Comparison of ENCODE assay signal across 22 cellular contexts in the genomic region with DNA sequence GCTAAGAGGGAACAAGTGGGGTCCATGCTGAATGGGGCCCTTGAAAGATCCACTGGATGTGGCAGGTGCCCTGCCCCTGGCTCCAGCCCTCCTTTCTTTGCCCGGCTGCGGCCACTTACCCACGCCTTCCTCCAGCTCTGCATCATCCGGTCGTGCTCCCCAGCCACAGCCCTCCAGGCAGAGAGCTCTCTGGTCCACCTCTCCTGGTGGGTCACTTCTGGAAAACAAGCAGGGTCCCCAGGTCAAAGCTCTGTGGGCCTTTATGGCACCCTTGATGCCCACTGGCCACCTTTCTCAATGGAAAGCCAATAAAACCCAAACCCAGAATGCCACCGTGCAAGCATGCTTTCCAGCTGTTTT. TPM values are rescaled to one million over a fixed set of nuclear protein-coding genes. Genes with fewer than 3 reads are reported as not detected.
DNase-seq lines count a peak whose midpoint lies in the region; ATAC-seq, FAIRE-seq and TF ChIP-seq lines count a peak whose summit lies in the region.
"Had no signal": no experiment of that assay in that cellular context is flagged by ENCODE, and none has a peak within 500 bp of the region (broad histone marks: within the 10 kb centered on the region; RNA-seq: fewer than 3 reads in every experiment).

No MANE protein-coding gene starts in this region.

- no peaks in the 10 kb centered on the region for H3K9me3 ChIP-seq in T-helper 17 cell (ENCODE audit: control insufficient read depth, low read length, poor library complexity, severe bottlenecking)
- no peaks in the 10 kb centered on the region for H3K9me3 ChIP-seq in kidney (ENCODE audit: control insufficient read depth in 1 of 2, low read length in 2 of 2)
- no peaks in the 10 kb centered on the region for H3K9me3 ChIP-seq in small intestine (ENCODE audit: control insufficient read depth, low read depth)
- H3K9me3 ChIP-seq: BLaER1 treated with 17β-estradiol and CSF1 and Interleukin-3, amounts not matched to agents 10 nM and 100 nM had no signal

- 86 to 94% (median 90%) methylated on average over 6 of the region's 6 CpGs for WGBS in small intestine, 3 donors

- no peak overlapping the region for H3K27ac ChIP-seq in kidney (ENCODE audit: low read depth in 2 of 2, low read length in 2 of 2)
- H3K27ac ChIP-seq in small intestine (ENCODE audit: low read depth in 1 of 2, low read length in 1 of 2) = no peak overlapping the region
- H3K27ac ChIP-seq: BLaER1 treated with 17β-estradiol and CSF1 and Interleukin-3, amounts not matched to agents 10 nM and 100 nM had no signal

- FAIRE-seq in kidney (lab: Jason Lieb, UNC) (no peak), small intestine (lab: Jason Lieb, UNC) (no peak)
- FAIRE-seq: A204.1, GM12891, GM18507, H1, HepG2, RCC 7860 had no signal

- no peak for TF ChIP-seq CTCF in kidney (IDR thresholded peaks at IDR 0.05; ENCODE audit: borderline replicate concordance, extremely low read depth, insufficient read depth)

- no peak overlapping the region for H3K4me3 Mint-ChIP-seq in activated T-cell treated with anti-CD3 and anti-CD28 coated beads, Interleukin-2, amount 50 U/mL, for 24 hours
- no peak overlapping the region for H3K4me3 Mint-ChIP-seq in T-helper 17 cell
- H3K4me3 Mint-ChIP-seq in stimulated activated naive B cell treated with anti-CD40 and anti-IgM and Interleukin-4, amounts not matched to agents 10 μg/mL and 1 μg/mL and 100 μg/mL, for 72 hours = no peak overlapping the region
- no peak overlapping the region for H3K4me3 Mint-ChIP-seq in stimulated activated memory B cell treated with anti-CD40 and anti-IgM and Interleukin-4, amounts not matched to agents 10 μg/mL and 1 μg/mL and 100 μg/mL, for 72 hours

- H3K27ac Mint-ChIP-seq in activated T-cell treated with anti-CD3 and anti-CD28 coated beads, Interleukin-2, amount 50 U/mL, for 24 hours = peak overlapping the region; percentile 80
- peak overlapping the region; percentile 76 for H3K27ac Mint-ChIP-seq in T-helper 17 cell
- peak overlapping the region; percentile 89 for H3K27ac Mint-ChIP-seq in stimulated activated naive B cell treated with anti-CD40 and anti-IgM and Interleukin-4, amounts not matched to agents 10 μg/mL and 1 μg/mL and 100 μg/mL, for 72 hours
- H3K27ac Mint-ChIP-seq in stimulated activated memory B cell treated with anti-CD40 and anti-IgM and Interleukin-4, amounts not matched to agents 10 μg/mL and 1 μg/mL and 100 μg/mL, for 72 hours = no peak overlapping the region

- H3K4me3 ChIP-seq in kidney (ENCODE audit: low read length in 2 of 2) = no peak overlapping the region
- no peak overlapping the region for H3K4me3 ChIP-seq in small intestine (ENCODE audit: low read depth in 1 of 2, low read length in 2 of 2)
- H3K4me3 ChIP-seq: BLaER1 treated with 17β-estradiol and CSF1 and Interleukin-3, amounts not matched to agents 10 nM and 100 nM had no signal

- intact Hi-C loops in kidney (cut with DNase I) = no loop called here

- ATAC-seq in T-helper 17 cell (no peak), HG03135 (IDR thresholded peaks at IDR 0.05; ENCODE audit: unreplicated experiment) (no peak)
- ATAC-seq in stimulated activated naive B cell treated with anti-CD40 and anti-IgM and Interleukin-4, amounts not matched to agents 10 μg/mL and 1 μg/mL and 100 μg/mL, for 72 hours (replicated peaks) = no peak
- no peak for ATAC-seq in stimulated activated memory B cell treated with anti-CD40 and anti-IgM and Interleukin-4, amounts not matched to agents 10 μg/mL and 1 μg/mL and 100 μg/mL, for 72 hours

- H3K36me3 ChIP-seq in kidney (ENCODE audit: control insufficient read depth in 1 of 2, insufficient read depth in 2 of 2, low read length in 2 of 2) (peaks cover 27 to 29% of the 10 kb centered on the region in 2 donors), small intestine (ENCODE audit: control insufficient read depth in 2 of 2, insufficient read depth in 2 of 2, low read length in 2 of 2) (peaks cover 7 to 13% of the 10 kb centered on the region in 2 donors)

- H3K4me1 ChIP-seq in kidney (ENCODE audit: control insufficient read depth in 1 of 2, insufficient read depth in 1 of 2, low read depth in 1 of 2, low read length in 2 of 2) = no peaks in the 10 kb centered on the region
- no peaks in the 10 kb centered on the region for H3K4me1 ChIP-seq in small intestine (ENCODE audit: control insufficient read depth in 2 of 2, insufficient read depth in 1 of 2, low read depth in 1 of 2, low read length in 1 of 2)

- no peaks in the 10 kb centered on the region for H3K9me3 Mint-ChIP-seq in activated T-cell treated with anti-CD3 and anti-CD28 coated beads, Interleukin-2, amount 50 U/mL, for 24 hours
- no peaks in the 10 kb centered on the region for H3K9me3 Mint-ChIP-seq in stimulated activated naive B cell treated with anti-CD40 and anti-IgM and Interleukin-4, amounts not matched to agents 10 μg/mL and 1 μg/mL and 100 μg/mL, for 72 hours
- no peaks in the 10 kb centered on the region for H3K9me3 Mint-ChIP-seq in stimulated activated memory B cell treated with anti-CD40 and anti-IgM and Interleukin-4, amounts not matched to agents 10 μg/mL and 1 μg/mL and 100 μg/mL, for 72 hours

- no peak for DNase-seq in activated T-cell treated with anti-CD3 and anti-CD28 coated beads, Interleukin-2, amount 50 U/mL, for 24 hours
- no peak for DNase-seq in activated T-cell treated with anti-CD3 and anti-CD28 coated beads, Interleukin-2, amount 50 U/mL, for 1 hour
- no peak for DNase-seq in T-helper 17 cell
- DNase-seq in kidney = peak; percentile 44
- no peak for DNase-seq in stimulated activated naive B cell treated with anti-CD40 and anti-IgM and Interleukin-4, amounts not matched to agents 10 μg/mL and 1 μg/mL and 100 μg/mL, for 72 hours
- DNase-seq in small intestine = no peak
- DNase-seq: DMS 273 treated with DMSO at 0.1 percent for 48 hours, GF-D8, KG1, NCI-H1436, NCI-H2029 treated with DMSO at 0.1 percent for 48 hours, NCI-H524, SHP77 had no signal

- no peaks in the 10 kb centered on the region for H3K27me3 Mint-ChIP-seq in activated T-cell treated with anti-CD3 and anti-CD28 coated beads, Interleukin-2, amount 50 U/mL, for 24 hours
- no peaks in the 10 kb centered on the region for H3K27me3 Mint-ChIP-seq in T-helper 17 cell
- no peaks in the 10 kb centered on the region for H3K27me3 Mint-ChIP-seq in stimulated activated naive B cell treated with anti-CD40 and anti-IgM and Interleukin-4, amounts not matched to agents 10 μg/mL and 1 μg/mL and 100 μg/mL, for 72 hours
- no peaks in the 10 kb centered on the region for H3K27me3 Mint-ChIP-seq in stimulated activated memory B cell treated with anti-CD40 and anti-IgM and Interleukin-4, amounts not matched to agents 10 μg/mL and 1 μg/mL and 100 μg/mL, for 72 hours

- no peaks in the 10 kb centered on the region for H3K27me3 ChIP-seq in small intestine (ENCODE audit: control insufficient read depth in 2 of 2, insufficient read depth in 2 of 2, low read length in 2 of 2)
- H3K27me3 ChIP-seq: BLaER1 treated with 17β-estradiol and CSF1 and Interleukin-3, amounts not matched to agents 10 nM and 100 nM had no signal

- H3K4me1 Mint-ChIP-seq in activated T-cell treated with anti-CD3 and anti-CD28 coated beads, Interleukin-2, amount 50 U/mL, for 24 hours (ENCODE audit: low read depth) = peaks cover 17% of the 10 kb centered on the region
- H3K4me1 Mint-ChIP-seq in T-helper 17 cell = peaks cover 14% of the 10 kb centered on the region
- peaks cover 5 to 12% of the 10 kb centered on the region in 2 donors for H3K4me1 Mint-ChIP-seq in stimulated activated naive B cell treated with anti-CD40 and anti-IgM and Interleukin-4, amounts not matched to agents 10 μg/mL and 1 μg/mL and 100 μg/mL, for 72 hours
- peaks cover 4% of the 10 kb centered on the region for H3K4me1 Mint-ChIP-seq in stimulated activated memory B cell treated with anti-CD40 and anti-IgM and Interleukin-4, amounts not matched to agents 10 μg/mL and 1 μg/mL and 100 μg/mL, for 72 hours

- H3K36me3 Mint-ChIP-seq in activated T-cell treated with anti-CD3 and anti-CD28 coated beads, Interleukin-2, amount 50 U/mL, for 24 hours (ENCODE audit: low read depth) = peaks cover 64% of the 10 kb centered on the region
- peaks cover 5% of the 10 kb centered on the region for H3K36me3 Mint-ChIP-seq in T-helper 17 cell (ENCODE audit: low read depth)
- H3K36me3 Mint-ChIP-seq in stimulated activated naive B cell treated with anti-CD40 and anti-IgM and Interleukin-4, amounts not matched to agents 10 μg/mL and 1 μg/mL and 100 μg/mL, for 72 hours = peaks cover 34 to 57% of the 10 kb centered on the region in 2 donors
- H3K36me3 Mint-ChIP-seq in stimulated activated memory B cell treated with anti-CD40 and anti-IgM and Interleukin-4, amounts not matched to agents 10 μg/mL and 1 μg/mL and 100 μg/mL, for 72 hours = peaks cover 37% of the 10 kb centered on the region

- no peak overlapping the region for H3K9ac ChIP-seq in kidney (ENCODE audit: low read length in 2 of 2)
- H3K9ac ChIP-seq: BLaER1 treated with 17β-estradiol and CSF1 and Interleukin-3, amounts not matched to agents 10 nM and 100 nM had no signal

RNA-seq across cellular contexts. Expression of gene SECISBP2, which starts 45.0 kb away (rescaled TPM):
- 100 to 1,000 TPM; 106 to 115 TPM for total RNA-seq in T-helper 17 cell
- 59.8 TPM for total RNA-seq in kidney
- 27.0 TPM for polyA plus RNA-seq in kidney (ENCODE audit: insufficient read depth, low read depth, low replicate concordance)
- polyA plus RNA-seq in small intestine = 10 to 100 TPM; 17.6 to 28.5 (median 22.1) TPM

RNA-seq across cellular contexts. Expression of gene CKS2, which starts 52.3 kb away (rescaled TPM):
- total RNA-seq in T-helper 17 cell = 10 to 100 TPM; 11.9 to 18.1 TPM
- total RNA-seq in kidney = 7.0 TPM
- 72.8 TPM for polyA plus RNA-seq in kidney (ENCODE audit: insufficient read depth, low read depth, low replicate concordance)
- polyA plus RNA-seq in small intestine = 100 to 1,000 TPM in 1 of 3 donors, 10 to 100 TPM in 2; 26.2 to 217 (median 54.8) TPM
